15 cellular contexts compared by ENCODE assay signal in the genomic region with DNA sequence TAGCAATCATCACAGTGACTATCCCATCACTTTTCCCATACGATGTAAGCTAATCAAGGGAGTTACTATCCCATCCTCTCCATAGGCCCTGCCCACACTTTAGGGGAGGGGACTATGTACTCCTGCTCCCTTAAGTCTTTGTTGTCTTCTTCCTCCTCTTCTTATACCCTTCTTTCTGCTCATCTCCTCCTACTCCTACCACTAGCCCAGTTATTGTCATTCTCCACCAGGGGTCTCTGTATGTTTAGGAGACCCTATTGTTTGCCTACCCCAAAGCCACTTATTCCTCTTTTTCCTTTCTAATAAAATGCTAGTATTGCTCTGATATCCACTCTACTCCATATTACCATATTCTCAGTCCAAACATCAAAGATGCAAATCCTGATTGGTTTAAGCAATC. TPM values are rescaled to one million over a fixed set of nuclear protein-coding genes. Genes with fewer than 3 reads are reported as not detected.
DNase-seq lines count a peak whose midpoint lies in the region; ATAC-seq and TF ChIP-seq lines count a peak whose summit lies in the region.
"Had no signal": no experiment of that assay in that cellular context is flagged by ENCODE, and none has a peak within 500 bp of the region (broad histone marks: within the 10 kb centered on the region; RNA-seq: fewer than 3 reads in every experiment).

No MANE protein-coding gene starts in this region.

- H3K23ac ChIP-seq in mesendoderm (ENCODE audit: low read length), result no peak overlapping the region

- no peaks in the 10 kb centered on the region for H3K9me3 ChIP-seq in MM.1S (replicated peaks; ENCODE audit: insufficient read depth, low read length)
- H3K9me3 ChIP-seq: breast epithelium had no signal

- H3K9me2 ChIP-seq in MM.1S (replicated peaks; ENCODE audit: insufficient read depth, low read length), result no peaks in the 10 kb centered on the region

- H3K27me3 ChIP-seq in GM06990 (replicated peaks; ENCODE audit: control insufficient read depth, insufficient read depth, low read length), result no peaks in the 10 kb centered on the region
- no peaks in the 10 kb centered on the region for H3K27me3 ChIP-seq in MM.1S (replicated peaks; ENCODE audit: insufficient read depth, low read length)
- H3K27me3 ChIP-seq in mesendoderm (ENCODE audit: insufficient read depth, low read length, poor library complexity), result no peaks in the 10 kb centered on the region
- H3K27me3 ChIP-seq: breast epithelium had no signal

- no peaks in the 10 kb centered on the region for H4K20me1 ChIP-seq in MM.1S (ENCODE audit: insufficient read depth, low read length)

- no peak overlapping the region for H4K8ac ChIP-seq in mesendoderm (ENCODE audit: low read depth, low read length)

- H3K4me2 ChIP-seq in MM.1S (ENCODE audit: low read depth, low read length), result no peak overlapping the region
- H3K4me2 ChIP-seq in mesendoderm (ENCODE audit: low read length), result no peak overlapping the region

- in situ Hi-C loops in astrocyte of the spinal cord (cut with HindIII; ENCODE audit: low sequenced_read_pairs), result no loop called here

- no peaks in the 10 kb centered on the region for H3F3A ChIP-seq in MM.1S (ENCODE audit: insufficient read depth, low read length)

- H3K4me1 ChIP-seq in MM.1S (ENCODE audit: low read length) (no peaks in the 10 kb centered on the region), mesendoderm (ENCODE audit: control insufficient read depth, low read depth, low read length) (no peaks in the 10 kb centered on the region)
- H3K4me1 ChIP-seq: breast epithelium, parathyroid adenoma had no signal

- H3K79me1 ChIP-seq in mesendoderm (ENCODE audit: low read length), result no peaks in the 10 kb centered on the region

- H3K4me3 ChIP-seq in GM06990 (replicated peaks; ENCODE audit: low read depth, low read length), result no peak overlapping the region
- no peak overlapping the region for H3K4me3 ChIP-seq in MM.1S (ENCODE audit: low read length)
- no peak overlapping the region for H3K4me3 ChIP-seq in astrocyte of the spinal cord (ENCODE audit: low read depth, low read length)
- no peak overlapping the region for H3K4me3 ChIP-seq in mesendoderm (ENCODE audit: low read length)
- H3K4me3 ChIP-seq: breast epithelium had no signal

- H2BK15ac ChIP-seq in mesendoderm (replicated peaks; ENCODE audit: low read depth), result no peak overlapping the region

- no peak overlapping the region for H3K18ac ChIP-seq in mesendoderm (ENCODE audit: low read length)

- no CpG with 5 or more reads among the region's 1 CpG for WGBS in mesendoderm (ENCODE audit: extremely low coverage, insufficient coverage, low lambda C conversion rate)

- no peaks in the 10 kb centered on the region for H3K36me3 Mint-ChIP-seq in stimulated activated memory B cell treated with anti-CD40 and anti-IgM and Interleukin-4, amounts not matched to agents 10 μg/mL and 1 μg/mL and 100 μg/mL, for 72 hours
- H3K36me3 Mint-ChIP-seq: memory B cell had no signal

- no peak overlapping the region for H3K27ac Mint-ChIP-seq in stimulated activated memory B cell treated with anti-CD40 and anti-IgM and Interleukin-4, amounts not matched to agents 10 μg/mL and 1 μg/mL and 100 μg/mL, for 72 hours
- H3K27ac Mint-ChIP-seq: memory B cell had no signal

- H3K56ac ChIP-seq in mesendoderm (ENCODE audit: low read length), result no peak overlapping the region

- no peaks in the 10 kb centered on the region for H3K4me1 Mint-ChIP-seq in stimulated activated memory B cell treated with anti-CD40 and anti-IgM and Interleukin-4, amounts not matched to agents 10 μg/mL and 1 μg/mL and 100 μg/mL, for 72 hours
- H3K4me1 Mint-ChIP-seq: memory B cell had no signal

- no peak for ATAC-seq in HG02623 (IDR thresholded peaks at IDR 0.05; ENCODE audit: unreplicated experiment)
- ATAC-seq in stimulated activated memory B cell treated with anti-CD40 and anti-IgM and Interleukin-4, amounts not matched to agents 10 μg/mL and 1 μg/mL and 100 μg/mL, for 72 hours, result no peak

- DNase-seq in GM06990 (ENCODE audit: extremely low read depth, insufficient read length), result no peak
- no peak for DNase-seq in MM.1S
- no peak for DNase-seq in astrocyte of the spinal cord (ENCODE audit: low read depth, low spot score)
- peak; percentile 49 for DNase-seq in mesendoderm
- no peak for DNase-seq in NCI-H1417 (lab: John Stamatoyannopoulos, UW)
- no peak for DNase-seq in activated effector memory CD4-positive, alpha-beta T cell treated with anti-CD3 and anti-CD28 coated beads, Interleukin-2, amount 50 U/mL, for 16 hours
- DNase-seq: activated CD4-positive, alpha-beta T cell treated with anti-CD3 and anti-CD28 coated beads for 4 hours; NCI-H1092; NCI-H526 treated with DMSO at 0.1 percent for 48 hours; SW 1271 had no signal

- no peak overlapping the region for H2AK5ac ChIP-seq in mesendoderm (ENCODE audit: low read length)

- H3K36me3 ChIP-seq in GM06990 (ENCODE audit: control insufficient read depth, insufficient read depth, low read length) (no peaks in the 10 kb centered on the region), MM.1S (replicated peaks; ENCODE audit: insufficient read depth, low read length) (no peaks in the 10 kb centered on the region), mesendoderm (ENCODE audit: control insufficient read depth, insufficient read depth, low read length) (no peaks in the 10 kb centered on the region)
- H3K36me3 ChIP-seq: breast epithelium had no signal

- H2BK5ac ChIP-seq in mesendoderm (ENCODE audit: low read length), result no peak overlapping the region

- no peak overlapping the region for H4K5ac ChIP-seq in mesendoderm (ENCODE audit: low read length)

- H3K79me2 ChIP-seq in MM.1S (ENCODE audit: low read length) (no peaks in the 10 kb centered on the region), mesendoderm (ENCODE audit: control insufficient read depth, insufficient read depth, low read length) (no peaks in the 10 kb centered on the region)
- H3K79me2 ChIP-seq: parathyroid adenoma had no signal

- H3K27me3 Mint-ChIP-seq in stimulated activated memory B cell treated with anti-CD40 and anti-IgM and Interleukin-4, amounts not matched to agents 10 μg/mL and 1 μg/mL and 100 μg/mL, for 72 hours, result no peaks in the 10 kb centered on the region
- H3K27me3 Mint-ChIP-seq: memory B cell had no signal

- TF ChIP-seq CTCF in GM06990 (IDR thresholded peaks at IDR 0.05; ENCODE audit: insufficient read depth, low read length, poor library complexity, severe bottlenecking) (peak; percentile 28), MM.1S (IDR thresholded peaks at IDR 0.05; ENCODE audit: low read length) (peak; percentile 34), astrocyte of the spinal cord (IDR thresholded peaks at IDR 0.05; ENCODE audit: low read depth, low read length) (peak; percentile 23)

- H3K4ac ChIP-seq in mesendoderm (ENCODE audit: low read depth, low read length), result no peak overlapping the region

- H3K4me3 Mint-ChIP-seq in stimulated activated memory B cell treated with anti-CD40 and anti-IgM and Interleukin-4, amounts not matched to agents 10 μg/mL and 1 μg/mL and 100 μg/mL, for 72 hours, result no peak overlapping the region
- H3K4me3 Mint-ChIP-seq: memory B cell had no signal

- H3K9ac ChIP-seq in MM.1S (ENCODE audit: low read length) (no peak overlapping the region), mesendoderm (ENCODE audit: low read length) (no peak overlapping the region)
- H3K9ac ChIP-seq: parathyroid adenoma had no signal

- H3K9me3 Mint-ChIP-seq in stimulated activated memory B cell treated with anti-CD40 and anti-IgM and Interleukin-4, amounts not matched to agents 10 μg/mL and 1 μg/mL and 100 μg/mL, for 72 hours, result no peaks in the 10 kb centered on the region
- H3K9me3 Mint-ChIP-seq: memory B cell had no signal

- H3K27ac ChIP-seq in MM.1S (ENCODE audit: low read length) (no peak overlapping the region), mesendoderm (ENCODE audit: low read depth, low read length) (no peak overlapping the region)
- H3K27ac ChIP-seq: breast epithelium, parathyroid adenoma had no signal

- no peak overlapping the region for H2AFZ ChIP-seq in MM.1S (ENCODE audit: low read length)
- H2AFZ ChIP-seq: parathyroid adenoma had no signal

- H2BK120ac ChIP-seq in mesendoderm (ENCODE audit: low read depth, low read length), result no peak overlapping the region

RNA-seq across cellular contexts. Expression of a gene that starts 27.8 kb away (rescaled TPM):
- 11.0 TPM for polyA plus RNA-seq in mesendoderm (2013, experiment 1 of 2)
- polyA plus RNA-seq in mesendoderm (2013, experiment 2 of 2), result 11.4 TPM
